19 cellular contexts compared by ENCODE assay signal in genomic region chr18:3273042-3273441, GRCh38. TPM values are rescaled to one million over a fixed set of nuclear protein-coding genes. Genes with fewer than 3 reads are reported as not detected.
"Had no signal": no experiment of that assay in that cellular context is flagged by ENCODE, and none has a peak within 500 bp of the region (broad histone marks: within the 10 kb centered on the region; RNA-seq: fewer than 3 reads in every experiment).

No MANE protein-coding gene starts in this region.

- H3K27me3 Mint-ChIP-seq: activated naive CD8-positive, alpha-beta T cell treated with anti-CD3 and anti-CD28 coated beads, Interleukin-2, amount 10 ng/mL, durations not matched to agents 7 days and 5 days had no signal

- H3K4me3 ChIP-seq: breast epithelium, dorsolateral prefrontal cortex, lung, psoas muscle, right lobe of liver, SJSA1, spleen, upper lobe of right lung had no signal

- ATAC-seq: esophagus mucosa, left colon, psoas muscle, right lobe of liver, upper lobe of right lung had no signal

- H3K27me3 ChIP-seq: breast epithelium, dorsolateral prefrontal cortex, right lobe of liver, SJSA1, spleen, upper lobe of right lung had no signal

- H3K9me3 ChIP-seq: breast epithelium, psoas muscle, right lobe of liver, SJSA1, spleen, upper lobe of right lung had no signal

- H3K9me3 Mint-ChIP-seq: activated naive CD8-positive, alpha-beta T cell treated with anti-CD3 and anti-CD28 coated beads, Interleukin-2, amount 10 ng/mL, durations not matched to agents 7 days and 5 days; activated T-helper 2 cell treated with anti-CD3 and anti-CD28 coated beads, Interferon-gamma antibody, Interleukin-2, Interleukin-4, amounts not matched to agents 10 μg/mL and 5 μg/mL and 100 μg/mL, durations not matched to agents 14 hours and 24 hours and 36 hours; nephron had no signal

- H3K27ac Mint-ChIP-seq: activated naive CD8-positive, alpha-beta T cell treated with anti-CD3 and anti-CD28 coated beads, Interleukin-2, amount 10 ng/mL, durations not matched to agents 7 days and 5 days; activated T-helper 2 cell treated with anti-CD3 and anti-CD28 coated beads, Interferon-gamma antibody, Interleukin-2, Interleukin-4, amounts not matched to agents 10 μg/mL and 5 μg/mL and 100 μg/mL, durations not matched to agents 14 hours and 24 hours and 36 hours; nephron had no signal

- DNase-seq: activated naive CD8-positive, alpha-beta T cell treated with anti-CD3 and anti-CD28 coated beads, Interleukin-2, amount 10 ng/mL, durations not matched to agents 7 days and 5 days; aorta; dorsolateral prefrontal cortex; left colon; psoas muscle; right lobe of liver; spleen; stimulated activated CD4-positive, alpha-beta T cell treated with anti-CD3 and anti-CD28 coated beads, Interleukin-1b, Interleukin-23, amount 100 ng/mL, for 48 hours; stimulated activated naive CD4-positive, alpha-beta T cell treated with Interleukin-2 at 50 U/mL for 16 hours; SW 1271; T1000; upper lobe of right lung; WERI-Rb-1 had no signal

- H3K4me3 Mint-ChIP-seq: activated naive CD8-positive, alpha-beta T cell treated with anti-CD3 and anti-CD28 coated beads, Interleukin-2, amount 10 ng/mL, durations not matched to agents 7 days and 5 days; nephron had no signal

- H3K27ac ChIP-seq: breast epithelium, dorsolateral prefrontal cortex, psoas muscle, right lobe of liver, SJSA1, spleen, upper lobe of right lung, WERI-Rb-1 had no signal

RNA-seq across cellular contexts. Expression of gene MYOM1, which starts 53.3 kb away (rescaled TPM):
- total RNA-seq: SJSA1 had no signal
